25 cellular contexts compared by ENCODE assay signal in genomic region chr16:51705142-51705541, GRCh38.
DNase-seq lines count a peak whose midpoint lies in the region; ATAC-seq, FAIRE-seq and TF ChIP-seq lines count a peak whose summit lies in the region.
"Had no signal": no experiment of that assay in that cellular context is flagged by ENCODE, and none has a peak within 500 bp of the region (broad histone marks: within the 10 kb centered on the region; RNA-seq: fewer than 3 reads in every experiment).

No MANE protein-coding gene starts in this region.

- peaks cover 4% of the 10 kb centered on the region for H3K36me3 Mint-ChIP-seq in endodermal cell (ENCODE audit: low read depth)
- H3K36me3 Mint-ChIP-seq: CD8-positive, alpha-beta T cell had no signal

- H3K27ac ChIP-seq in endodermal cell (ENCODE audit: low read depth, low read length) (no peak overlapping the region), kidney (ENCODE audit: low read depth in 2 of 2, low read length in 2 of 2) (no peak overlapping the region)
- H3K27ac ChIP-seq: 22Rv1; A549; BLaER1 treated with 17β-estradiol and CSF1 and Interleukin-3, amounts not matched to agents 10 nM and 100 nM; C4-2B had no signal

- TF ChIP-seq CTCF in endodermal cell (conservative IDR thresholded peaks at IDR 0.05) (no peak), kidney (IDR thresholded peaks at IDR 0.05; ENCODE audit: borderline replicate concordance, extremely low read depth, insufficient read depth) (no peak)

- ATAC-seq in GM21619 (IDR thresholded peaks at IDR 0.05; ENCODE audit: unreplicated experiment) = no peak
- ATAC-seq: A549; CD8-positive, alpha-beta T cell; GM12878 had no signal

- DNase-seq in RCC 7860 (ENCODE audit: low spot score) (no peak), endodermal cell (no peak), kidney (no peak), frontal cortex (ENCODE audit: low spot score in 2 of 2) (no peak), anterior cingulate cortex (lab: John Stamatoyannopoulos, UW) (no peak)
- DNase-seq in activated CD8-positive, alpha-beta memory T cell treated with anti-CD3 and anti-CD28 coated beads for 24 hours = no peak
- DNase-seq: AML-193; Caco-2; Calu3; CD4-positive, alpha-beta T cell; CD8-positive, alpha-beta T cell; DMS79 treated with DMSO at 0.1 percent for 48 hours; GDM1 had no signal

- H3K36me3 ChIP-seq in endodermal cell (ENCODE audit: control insufficient read depth, insufficient read depth, low read length) (no peaks in the 10 kb centered on the region), kidney (ENCODE audit: control insufficient read depth in 1 of 2, insufficient read depth in 2 of 2, low read length in 2 of 2) (no peaks in the 10 kb centered on the region)
- H3K36me3 ChIP-seq: BLaER1 treated with 17β-estradiol and CSF1 and Interleukin-3, amounts not matched to agents 10 nM and 100 nM had no signal

- H3K9me3 Mint-ChIP-seq in endodermal cell = peaks cover 15% of the 10 kb centered on the region

- H3K9me3 ChIP-seq in endodermal cell (ENCODE audit: control insufficient read depth, low read length) (peaks cover 11% of the 10 kb centered on the region), kidney (ENCODE audit: control insufficient read depth in 1 of 2, low read length in 2 of 2) (peaks cover 0 to 5% of the 10 kb centered on the region in 2 donors)

- no peaks in the 10 kb centered on the region for H3K27me3 ChIP-seq in endodermal cell (ENCODE audit: control insufficient read depth, insufficient read depth, low read length, poor library complexity, severe bottlenecking)
- H3K27me3 ChIP-seq: BLaER1 treated with 17β-estradiol and CSF1 and Interleukin-3, amounts not matched to agents 10 nM and 100 nM had no signal

- FAIRE-seq in G401.6 (lab: Jason Lieb, UNC) (peak; percentile 65), RCC 7860 (lab: Jason Lieb, UNC) (peak; percentile 16), kidney (lab: Jason Lieb, UNC) (peak; percentile 75), frontal cortex (lab: Jason Lieb, UNC) (no peak)
- FAIRE-seq: A549, D721Med, GM12878, GM12892, GM18507, GM19239 had no signal

- H3K4me1 ChIP-seq in endodermal cell (ENCODE audit: control insufficient read depth, insufficient read depth, low read length) (no peaks in the 10 kb centered on the region), kidney (ENCODE audit: control insufficient read depth in 1 of 2, insufficient read depth in 1 of 2, low read depth in 1 of 2, low read length in 2 of 2) (no peaks in the 10 kb centered on the region)
- H3K4me1 ChIP-seq: A549; BLaER1 treated with 17β-estradiol and CSF1 and Interleukin-3, amounts not matched to agents 10 nM and 100 nM; Caco-2 had no signal

- no peaks in the 10 kb centered on the region for H3K27me3 Mint-ChIP-seq in endodermal cell (ENCODE audit: insufficient read depth)
- H3K27me3 Mint-ChIP-seq: B cell; CD4-positive, alpha-beta T cell had no signal

- H3K9ac ChIP-seq in endodermal cell (ENCODE audit: extremely low read depth, low read length, poor library complexity, severe bottlenecking) = no peak overlapping the region
- no peak overlapping the region for H3K9ac ChIP-seq in kidney (ENCODE audit: low read length in 2 of 2)
- H3K9ac ChIP-seq: BLaER1 treated with 17β-estradiol and CSF1 and Interleukin-3, amounts not matched to agents 10 nM and 100 nM had no signal

- H3K4me3 ChIP-seq in endodermal cell (ENCODE audit: low read length) = peak overlapping the region; percentile 43
- no peak overlapping the region for H3K4me3 ChIP-seq in kidney (ENCODE audit: low read length in 2 of 2)
- H3K4me3 ChIP-seq: A549; BLaER1 treated with 17β-estradiol and CSF1 and Interleukin-3, amounts not matched to agents 10 nM and 100 nM; GM12878 had no signal

- intact Hi-C loops in kidney (cut with DNase I) = no loop called here

- no peaks in the 10 kb centered on the region for H3K4me1 Mint-ChIP-seq in endodermal cell
- H3K4me1 Mint-ChIP-seq: B cell had no signal

- no peak overlapping the region for H3K4me3 Mint-ChIP-seq in endodermal cell
- H3K4me3 Mint-ChIP-seq: B cell; CD4-positive, alpha-beta T cell; CD8-positive, alpha-beta T cell had no signal

- no peak overlapping the region for H3K27ac Mint-ChIP-seq in endodermal cell
- H3K27ac Mint-ChIP-seq: B cell; CD4-positive, alpha-beta T cell; CD8-positive, alpha-beta T cell had no signal
